Comparison of ENCODE assay signal across 25 cellular contexts in the genomic region with DNA sequence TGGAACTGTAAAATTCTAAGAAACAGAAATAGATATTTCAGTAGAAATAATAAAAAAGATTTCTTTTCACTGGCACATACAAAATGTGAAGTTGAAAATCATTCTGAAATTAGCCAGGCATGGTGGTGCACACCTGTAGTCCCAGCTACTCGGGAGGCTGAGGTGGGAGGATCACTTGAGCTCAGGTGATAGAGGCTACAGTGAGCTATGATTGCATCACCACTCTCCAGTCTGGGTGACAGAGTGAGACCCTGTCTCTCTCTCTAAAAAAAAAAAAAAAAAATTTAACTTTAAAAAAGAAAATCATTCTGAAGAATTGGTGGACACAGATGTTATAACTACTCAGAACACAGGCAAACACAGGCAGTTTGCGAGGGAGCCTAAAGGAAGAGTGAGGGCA.
DNase-seq lines count a peak whose midpoint lies in the region; ATAC-seq, FAIRE-seq and TF ChIP-seq lines count a peak whose summit lies in the region.
"Had no signal": no experiment of that assay in that cellular context is flagged by ENCODE, and none has a peak within 500 bp of the region (broad histone marks: within the 10 kb centered on the region; RNA-seq: fewer than 3 reads in every experiment).

No MANE protein-coding gene starts in this region.

- H3K4me3 ChIP-seq in GM23338 (no peak overlapping the region), HUES64 (ENCODE audit: low read length) (no peak overlapping the region), H1 (ENCODE audit: extremely low read depth in 1 of 4, insufficient read depth in 2 of 4, low read depth in 3 of 4, low read length in 4 of 4) (no peak overlapping the region)
- H3K4me3 ChIP-seq: BLaER1 treated with 17β-estradiol and CSF1 and Interleukin-3, amounts not matched to agents 10 nM and 100 nM; GM12878 had no signal

- H3K9me3 Mint-ChIP-seq in CD4-positive, alpha-beta T cell, result no peaks in the 10 kb centered on the region
- no peaks in the 10 kb centered on the region for H3K9me3 Mint-ChIP-seq in GM23338
- no peaks in the 10 kb centered on the region for H3K9me3 Mint-ChIP-seq in activated CD8-positive, alpha-beta T cell treated with anti-CD3 and anti-CD28 coated beads, Interleukin-2, amount 10 ng/mL, durations not matched to agents 7 days and 5 days (ENCODE audit: insufficient read depth)
- H3K9me3 Mint-ChIP-seq: CD8-positive, alpha-beta memory T cell had no signal

- H3K4me3 Mint-ChIP-seq in CD4-positive, alpha-beta T cell, result no peak overlapping the region
- H3K4me3 Mint-ChIP-seq in GM23338, result no peak overlapping the region
- H3K4me3 Mint-ChIP-seq in activated CD8-positive, alpha-beta T cell treated with anti-CD3 and anti-CD28 coated beads, Interleukin-2, amount 10 ng/mL, durations not matched to agents 7 days and 5 days, result no peak overlapping the region
- H3K4me3 Mint-ChIP-seq: B cell; CD4-positive, alpha-beta memory T cell; CD8-positive, alpha-beta memory T cell had no signal

- H3K79me1 ChIP-seq in H1 (ENCODE audit: low read depth, low read length), result no peaks in the 10 kb centered on the region

- H3K36me3 Mint-ChIP-seq in CD4-positive, alpha-beta T cell (ENCODE audit: low read depth), result peaks cover 37% of the 10 kb centered on the region
- H3K36me3 Mint-ChIP-seq in GM23338 (ENCODE audit: low read depth), result peaks cover 24% of the 10 kb centered on the region
- H3K36me3 Mint-ChIP-seq in activated CD8-positive, alpha-beta T cell treated with anti-CD3 and anti-CD28 coated beads, Interleukin-2, amount 10 ng/mL, durations not matched to agents 7 days and 5 days (ENCODE audit: low read depth), result peaks cover 12% of the 10 kb centered on the region

- TF ChIP-seq RAD21 in H1 (IDR thresholded peaks at IDR 0.05 in 1 of 2, conservative IDR thresholded peaks at IDR 0.05 in 1 of 2; ENCODE audit: low read depth in 2 of 2, low read length in 2 of 2), result no peak

- H3K4me2 ChIP-seq in GM23338 (no peak overlapping the region), H1 (ENCODE audit: insufficient read depth in 1 of 2, low read depth in 2 of 2, low read length in 2 of 2) (peak overlapping the region in 1 of 2 experiments; percentile 26; a peak in 1 of 4 replicates)
- H3K4me2 ChIP-seq: BLaER1 treated with 17β-estradiol and CSF1 and Interleukin-3, amounts not matched to agents 10 nM and 100 nM had no signal

- no peak for ATAC-seq in CD4-positive, alpha-beta T cell (ENCODE audit: poor library complexity)
- ATAC-seq in GM23338 (no peak), foreskin keratinocyte (no peak)
- no peak for ATAC-seq in activated CD8-positive, alpha-beta T cell treated with anti-CD3 and anti-CD28 coated beads, Interleukin-2, amount 10 ng/mL, durations not matched to agents 7 days and 5 days
- ATAC-seq: GM12878 had no signal

- no peak overlapping the region; the same call in 1 of the 2 replicates for H2BK5ac ChIP-seq in H1 (ENCODE audit: low read depth, low read length)

- DNase-seq in CD4-positive, alpha-beta T cell, result no peak
- DNase-seq in GM23338 (ENCODE audit: low spot score) (no peak), H1 (ENCODE audit: low read depth in 1 of 2, low spot score in 2 of 2) (no peak), Ammon's horn (ENCODE audit: low spot score) (no peak), foreskin keratinocyte (no peak)
- DNase-seq in activated CD8-positive, alpha-beta T cell treated with anti-CD3 and anti-CD28 coated beads, Interleukin-2, amount 10 ng/mL, durations not matched to agents 7 days and 5 days, result no peak
- DNase-seq: 8988T; ACHN; CD4-positive, alpha-beta memory T cell; CD8-positive, alpha-beta memory T cell; COR-L47; DMS 273 treated with DMSO at 0.1 percent for 48 hours; DMS153; DMS53; DMS79; DND-41; EL; GDM1 had no signal

- no peak for TF ChIP-seq POLR2A in H1 (IDR thresholded peaks at IDR 0.05; ENCODE audit: control extremely low read depth in 1 of 2, low read depth in 2 of 2, low read length in 2 of 2)

- H3K4me1 ChIP-seq in GM23338 (ENCODE audit: insufficient read depth) (peaks cover 37% of the 10 kb centered on the region), HUES64 (ENCODE audit: insufficient read depth, low read length) (peaks cover 31% of the 10 kb centered on the region), H1 (replicated peaks in 1 of 4; ENCODE audit: control insufficient read depth in 3 of 4, insufficient read depth in 4 of 4, low read length in 3 of 4) (peaks cover 6 to 26% (median 20%) of the 10 kb centered on the region in 4 experiments; a peak in 6 of 7 replicates), foreskin keratinocyte (peaks cover 17% of the 10 kb centered on the region)

- H3K23ac ChIP-seq in H1 (ENCODE audit: insufficient read length), result no peak overlapping the region

- H4K20me1 ChIP-seq in GM23338 (replicated peaks; ENCODE audit: insufficient read depth) (no peaks in the 10 kb centered on the region), H1 (replicated peaks in 1 of 2; ENCODE audit: control insufficient read depth in 1 of 2, insufficient read depth in 2 of 2, low read length in 2 of 2) (peaks cover 0 to 1% of the 10 kb centered on the region in 2 experiments)

- FAIRE-seq in H1 (lab: Jason Lieb, UNC), result no peak
- FAIRE-seq: A204.1, GM12878, GM19239 had no signal

- no peaks in the 10 kb centered on the region for H3K27me3 ChIP-seq in CD4-positive, alpha-beta T cell (ENCODE audit: control insufficient read depth, insufficient read depth, low read length)
- H3K27me3 ChIP-seq in GM23338 (ENCODE audit: insufficient read depth) (no peaks in the 10 kb centered on the region), HUES64 (ENCODE audit: insufficient read depth, low read length) (no peaks in the 10 kb centered on the region), H1 (replicated peaks in 1 of 4; ENCODE audit: control insufficient read depth in 3 of 4, extremely low read depth in 1 of 4, insufficient read depth in 3 of 4, low read length in 3 of 4) (no peaks in the 10 kb centered on the region), foreskin keratinocyte (no peaks in the 10 kb centered on the region)
- H3K27me3 ChIP-seq: BLaER1 treated with 17β-estradiol and CSF1 and Interleukin-3, amounts not matched to agents 10 nM and 100 nM had no signal

- no peak overlapping the region for H2BK15ac ChIP-seq in H1 (ENCODE audit: low read length)

- 0 out of 2 replicates have a peak overlapping the region, but pooled peaks have one; percentile 67 for H3K18ac ChIP-seq in H1 (ENCODE audit: extremely low read depth, low read length)

- H3K27ac ChIP-seq in CD4-positive, alpha-beta T cell (ENCODE audit: low read depth, low read length), result no peak overlapping the region
- H3K27ac ChIP-seq in GM23338 (ENCODE audit: low read depth) (0 out of 2 replicates have a peak overlapping the region, but pooled peaks have one; percentile 1), HUES64 (ENCODE audit: low read depth, low read length) (peak overlapping the region; percentile 89; the same call in 1 of the 2 replicates), H1 (ENCODE audit: low read depth, low read length) (no peak overlapping the region), foreskin keratinocyte (no peak overlapping the region)
- H3K27ac ChIP-seq: BLaER1 treated with 17β-estradiol and CSF1 and Interleukin-3, amounts not matched to agents 10 nM and 100 nM; C4-2B had no signal

- no peaks in the 10 kb centered on the region for H3K23me2 ChIP-seq in H1 (ENCODE audit: low read depth, low read length)

- no peak overlapping the region for H3K4ac ChIP-seq in H1 (replicated peaks; ENCODE audit: insufficient read length, low read depth, low read length)

- H3K9me2 ChIP-seq in GM23338 (ENCODE audit: insufficient read depth), result no peaks in the 10 kb centered on the region

- H3K27ac Mint-ChIP-seq in CD4-positive, alpha-beta T cell, result peak overlapping the region; percentile 11
- H3K27ac Mint-ChIP-seq in GM23338, result no peak overlapping the region
- no peak overlapping the region for H3K27ac Mint-ChIP-seq in activated CD8-positive, alpha-beta T cell treated with anti-CD3 and anti-CD28 coated beads, Interleukin-2, amount 10 ng/mL, durations not matched to agents 7 days and 5 days
- H3K27ac Mint-ChIP-seq: B cell had no signal

- H3K9ac ChIP-seq in HUES64 (ENCODE audit: low read depth, low read length) (no peak overlapping the region), H1 (replicated peaks in 1 of 4; ENCODE audit: extremely low read depth in 1 of 4, low read depth in 3 of 4, low read length in 3 of 4) (no peak overlapping the region)
- H3K9ac ChIP-seq: BLaER1 treated with 17β-estradiol and CSF1 and Interleukin-3, amounts not matched to agents 10 nM and 100 nM had no signal

- H4K91ac ChIP-seq in H1 (replicated peaks; ENCODE audit: insufficient read length, low read length), result no peak overlapping the region

- 0 out of 2 replicates have a peak, but pooled peaks cover 8% of the 10 kb centered on the region for H3F3A ChIP-seq in GM23338 (replicated peaks; ENCODE audit: low read depth)

- WGBS in HUES64, result 98% methylated on average over 2 of the region's 2 CpGs
- WGBS in H1 (ENCODE audit: extremely low coverage in 1 of 2, insufficient coverage in 1 of 2, insufficient read length in 1 of 2, insufficient replicate concordance in 2 of 2, low coverage in 1 of 2, low lambda C conversion rate in 2 of 2, missing lambda C conversion rate in 1 of 2), 2 experiments, result 86% methylated on average over 2 of the region's 2 CpGs; no CpG with 5 or more reads in 1 of the 2 experiments

- H3K9me3 ChIP-seq in CD4-positive, alpha-beta T cell (ENCODE audit: control insufficient read depth, low read length), result no peaks in the 10 kb centered on the region
- H3K9me3 ChIP-seq in HUES64 (ENCODE audit: insufficient read depth, low read depth, low read length), result no peaks in the 10 kb centered on the region
- no peaks in the 10 kb centered on the region for H3K9me3 ChIP-seq in H1 (ENCODE audit: insufficient read depth in 2 of 2, low read depth in 1 of 2, low read length in 1 of 2)

- no peak overlapping the region for H2AFZ ChIP-seq in GM23338
- no peak overlapping the region for H2AFZ ChIP-seq in H1 (ENCODE audit: low read length)

- H2AK5ac ChIP-seq in H1 (ENCODE audit: low read depth, low read length), result no peak overlapping the region; the same call in 1 of the 2 replicates

- no peak overlapping the region; the same call in 1 of the 2 replicates for H2BK20ac ChIP-seq in H1 (ENCODE audit: low read length)

- H3K4me1 Mint-ChIP-seq in CD4-positive, alpha-beta T cell (ENCODE audit: low read depth), result peaks cover 27% of the 10 kb centered on the region
- peaks cover 47% of the 10 kb centered on the region for H3K4me1 Mint-ChIP-seq in GM23338
- peaks cover 27% of the 10 kb centered on the region for H3K4me1 Mint-ChIP-seq in activated CD8-positive, alpha-beta T cell treated with anti-CD3 and anti-CD28 coated beads, Interleukin-2, amount 10 ng/mL, durations not matched to agents 7 days and 5 days (ENCODE audit: low read depth)

- intact Hi-C loops in CD4-positive, alpha-beta T cell (cut with DNase I, micrococcal nuclease), result no loop called here

- CTCF ChIA-PET in CD4-positive, alpha-beta T cell (lab: Charles Lee), result interaction anchor here (1.3 kb wide), 1 partner anchor 10 kb away, joined by 7 read pairs; no protein-coding TSS in a partner anchor
- CTCF ChIA-PET in H1 (lab: Charles Lee; ENCODE audit: partially characterized antibody), result interaction anchor here (0.8 to 1.6 kb wide), 5 partner anchors 9 to 58 kb away, joined by 4 to 6 read pairs (median 4); no protein-coding TSS in a partner anchor
- CTCF ChIA-PET in activated CD8-positive, alpha-beta T cell treated with anti-CD3 and anti-CD28 coated beads, Interleukin-2, amount 10 ng/mL, durations not matched to agents 7 days and 5 days (lab: Charles Lee), result interaction anchor here (2.9 kb wide), 1 partner anchor 10 kb away, joined by 21 read pairs; no protein-coding TSS in a partner anchor

- no peak overlapping the region for H4K5ac ChIP-seq in H1 (ENCODE audit: insufficient read length, low read depth, low read length)

- no peak for TF ChIP-seq EP300 in H1 (IDR thresholded peaks at IDR 0.05; ENCODE audit: borderline replicate concordance in 1 of 2, low read depth in 2 of 2, low read length in 2 of 2)

- no peak overlapping the region for H3K14ac ChIP-seq in H1 (ENCODE audit: insufficient read length)

- H3K36me3 ChIP-seq in GM23338 (ENCODE audit: insufficient read depth) (no peaks in the 10 kb centered on the region), HUES64 (ENCODE audit: insufficient read depth, low read length) (peaks cover 27% of the 10 kb centered on the region), H1 (ENCODE audit: control insufficient read depth in 2 of 4, insufficient read depth in 4 of 4, low read length in 3 of 4) (peaks cover 0 to 20% (median 1%) of the 10 kb centered on the region in 4 experiments; a peak in 3 of 8 replicates)

- H3K79me2 ChIP-seq in GM23338 (replicated peaks; ENCODE audit: insufficient read depth), result no peaks in the 10 kb centered on the region
- H3K79me2 ChIP-seq in H1 (ENCODE audit: control insufficient read depth in 1 of 2, insufficient read depth in 2 of 2, low read length in 2 of 2), result no peaks in the 10 kb centered on the region

- H3K27me3 Mint-ChIP-seq in CD4-positive, alpha-beta T cell, result no peaks in the 10 kb centered on the region
- peaks cover 13% of the 10 kb centered on the region for H3K27me3 Mint-ChIP-seq in GM23338 (ENCODE audit: insufficient read depth, low read depth, poor library complexity)
- no peaks in the 10 kb centered on the region for H3K27me3 Mint-ChIP-seq in activated CD8-positive, alpha-beta T cell treated with anti-CD3 and anti-CD28 coated beads, Interleukin-2, amount 10 ng/mL, durations not matched to agents 7 days and 5 days (ENCODE audit: low read depth)
- H3K27me3 Mint-ChIP-seq: B cell; CD4-positive, alpha-beta memory T cell; CD8-positive, alpha-beta memory T cell had no signal

- 0 out of 2 replicates have a peak overlapping the region, but pooled peaks have one; percentile 71 for H2BK12ac ChIP-seq in H1 (ENCODE audit: low read depth, low read length)

- POLR2A ChIA-PET in CD4-positive, alpha-beta T cell (lab: Charles Lee), result interaction anchor here (0.6 kb wide), 1 partner anchor 248 kb away, joined by 4 read pairs; no protein-coding TSS in a partner anchor
- POLR2A ChIA-PET in H1 (lab: Charles Lee; ENCODE audit: partially characterized antibody), result interaction anchor here (0.9 to 1.4 kb wide), 4 partner anchors 9 to 98 kb away, joined by 3 to 4 read pairs (median 3); a partner anchor contains a TSS
- POLR2A ChIA-PET in activated CD8-positive, alpha-beta T cell treated with anti-CD3 and anti-CD28 coated beads, Interleukin-2, amount 10 ng/mL, durations not matched to agents 7 days and 5 days (lab: Charles Lee), result no interaction called here

- no peak for TF ChIP-seq CTCF in CD4-positive, alpha-beta T cell (IDR thresholded peaks at IDR 0.05)
- TF ChIP-seq CTCF in GM23338 (conservative IDR thresholded peaks at IDR 0.05; ENCODE audit: low read depth in 2 of 2), result no peak
- no peak for TF ChIP-seq CTCF in H1 (IDR thresholded peaks at IDR 0.05; ENCODE audit: control extremely low read depth in 1 of 3, insufficient read depth in 1 of 3, low read depth in 1 of 3, low read length in 3 of 3)
- no peak for TF ChIP-seq CTCF in foreskin keratinocyte (conservative IDR thresholded peaks at IDR 0.05)

- no peak overlapping the region for H3K56ac ChIP-seq in H1 (replicated peaks; ENCODE audit: insufficient read length, low read depth, low read length)

- H2BK120ac ChIP-seq in H1 (replicated peaks; ENCODE audit: low read depth, low read length), result no peak overlapping the region

- H4K8ac ChIP-seq in H1 (ENCODE audit: extremely low read depth, insufficient read depth, low read length), result no peak overlapping the region

Comparison
In these comparisons a context has a peak if more than half of its experiments do, and no peak if none do; other contexts are left out.
1. H3K27ac ChIP-seq: peak in GM23338 (single experiment) and HUES64 (single experiment); none in CD4-positive, alpha-beta T cell (single experiment), H1 (single experiment) and foreskin keratinocyte (single experiment).